8 cellular contexts compared by ENCODE assay signal in the genomic region with DNA sequence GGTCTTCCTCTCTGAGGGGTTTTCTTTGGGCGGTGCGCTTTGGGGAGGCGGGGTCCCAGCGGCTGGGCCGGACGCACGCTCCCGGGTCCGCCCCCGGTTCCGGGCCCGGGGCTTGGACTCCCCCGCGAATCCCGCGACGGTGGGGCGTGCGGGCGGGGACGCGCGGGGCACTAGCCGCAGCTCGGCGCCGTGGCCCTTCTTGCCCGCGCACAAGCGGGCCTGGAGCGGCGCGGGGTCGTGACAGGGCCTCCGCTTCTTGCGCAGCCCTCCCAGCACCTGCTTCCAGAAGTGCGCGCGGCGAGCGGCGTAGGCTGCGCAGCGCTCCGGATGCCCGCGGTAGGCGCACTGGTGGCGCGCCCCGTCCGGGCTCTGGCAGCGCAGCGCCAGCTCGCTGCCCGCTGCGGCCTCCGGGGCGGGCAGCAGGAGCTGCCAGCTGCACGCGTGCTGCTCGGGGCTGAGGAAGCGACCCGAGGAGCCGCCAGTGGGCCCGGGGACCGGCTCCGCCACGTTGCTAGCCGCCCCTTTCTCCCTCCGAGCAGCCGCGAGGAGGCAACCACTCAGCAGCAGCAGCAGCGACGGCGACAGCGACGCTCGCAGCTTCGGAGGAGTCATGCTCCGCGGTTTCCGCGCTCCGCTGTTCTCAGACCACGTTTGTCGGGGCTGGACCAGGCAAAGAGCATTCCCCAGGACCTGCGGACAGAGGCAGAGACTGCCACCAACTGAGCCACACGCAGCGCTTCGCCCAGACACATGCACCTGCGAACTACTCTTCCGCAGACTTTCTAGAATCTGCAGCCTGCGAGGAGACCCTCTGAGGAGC. TPM values are rescaled to one million over a fixed set of nuclear protein-coding genes. Genes with fewer than 3 reads are reported as not detected.
DNase-seq lines count a peak whose midpoint lies in the region; ATAC-seq, FAIRE-seq and TF ChIP-seq lines count a peak whose summit lies in the region.

No MANE protein-coding gene starts in this region.

- POLR2A ChIA-PET in activated CD4-positive, alpha-beta T cell treated with anti-CD3 and anti-CD28 coated beads for 36 hours (lab: Charles Lee) = interaction anchor here (1.0 to 2.6 kb wide), 3 partner anchors 15 to 110 kb away, joined by 3 to 13 read pairs (median 3); a partner anchor contains a TSS
- POLR2A ChIA-PET in HepG2 (lab: Yijun Ruan, JAX) = interaction anchor here (1.0 to 2.2 kb wide), 5 partner anchors 9 to 111 kb away, joined by 3 to 13 read pairs (median 5); a partner anchor contains a TSS

- TF ChIP-seq POLR2A in GM18951 (IDR thresholded peaks at IDR 0.05; ENCODE audit: extremely low read depth, insufficient read depth, insufficient read length) = peak; percentile 68
- TF ChIP-seq POLR2A in HepG2 (IDR thresholded peaks at IDR 0.05; ENCODE audit: insufficient read depth in 1 of 2, low read depth in 2 of 2, low read length in 2 of 2) = peak; percentile 72 to 75

- peaks cover 2% of the 10 kb centered on the region for H3K79me2 ChIP-seq in HepG2 (ENCODE audit: insufficient read depth, low read length)

- peak; percentile 56 for FAIRE-seq in HepG2 (lab: Jason Lieb, UNC)

- peaks cover 4% of the 10 kb centered on the region for H3K36me3 Mint-ChIP-seq in activated CD4-positive, alpha-beta T cell treated with anti-CD3 and anti-CD28 coated beads for 36 hours (ENCODE audit: low read depth)

- TF ChIP-seq EP300 in HepG2 (IDR thresholded peaks at IDR 0.05; ENCODE audit: low read depth in 2 of 2, low read length in 2 of 2) = no peak
- TF ChIP-seq EP300 in HepG2 (CRISPR knock-in tag; IDR thresholded peaks at IDR 0.05; ENCODE audit: borderline replicate concordance) = 0 out of 2 replicates have a peak, but pooled peaks have one; percentile 37

- H3K9me3 ChIP-seq in HepG2 (ENCODE audit: low read length) = no peaks in the 10 kb centered on the region

- CTCF ChIA-PET in activated CD4-positive, alpha-beta T cell treated with anti-CD3 and anti-CD28 coated beads for 36 hours (lab: Charles Lee) = interaction anchor here (0.6 to 1.9 kb wide), 18 partner anchors 10 to 382 kb away, joined by 3 to 13 read pairs (median 4); a partner anchor contains a TSS
- CTCF ChIA-PET in HepG2 (lab: Yijun Ruan, JAX; ENCODE audit: low intra/inter-chr PET ratio, low total read pairs) = interaction anchor here (1.2 to 1.7 kb wide), 2 partner anchors 52 to 151 kb away, joined by 3 to 6 read pairs; no protein-coding TSS in a partner anchor

- ATAC-seq in HG03159 (IDR thresholded peaks at IDR 0.05; ENCODE audit: unreplicated experiment) (peak; percentile 90), HepG2 (peak; percentile 98)
- ATAC-seq in activated CD4-positive, alpha-beta T cell treated with anti-CD3 and anti-CD28 coated beads for 36 hours = peak; percentile 90

- TF ChIP-seq RAD21 in HepG2 (CRISPR knock-in tag; IDR thresholded peaks at IDR 0.05) = peak; percentile 57

- H3K36me3 ChIP-seq in HepG2 (replicated peaks in 1 of 2; ENCODE audit: control insufficient read depth in 1 of 2, insufficient read depth in 2 of 2, low read length in 2 of 2) = no peaks in the 10 kb centered on the region

- peaks cover 21% of the 10 kb centered on the region for H3K4me1 Mint-ChIP-seq in activated CD4-positive, alpha-beta T cell treated with anti-CD3 and anti-CD28 coated beads for 36 hours

- H3K4me3 Mint-ChIP-seq in activated CD4-positive, alpha-beta T cell treated with anti-CD3 and anti-CD28 coated beads for 36 hours = peak overlapping the region; percentile 87

- H3K27me3 Mint-ChIP-seq in activated CD4-positive, alpha-beta T cell treated with anti-CD3 and anti-CD28 coated beads for 36 hours = peaks cover 5% of the 10 kb centered on the region

- H3K4me2 ChIP-seq in HepG2 (ENCODE audit: low read depth, low read length) = peak overlapping the region; percentile 89

- intact Hi-C loops in activated CD4-positive, alpha-beta T cell treated with anti-CD3 and anti-CD28 coated beads for 36 hours (cut with DNase I, micrococcal nuclease) = loop anchor here (1.0 to 10.0 kb wide), 8 partner anchors 15 to 1034 kb away; a partner anchor contains a TSS
- intact Hi-C loops in HepG2 (cut with micrococcal nuclease; ENCODE audit: unreplicated experiment) = loop anchor here (1.0 to 2.0 kb wide), 2 partner anchors 16 to 52 kb away; no protein-coding TSS in a partner anchor

- peak overlapping the region; percentile 82 for H3K27ac Mint-ChIP-seq in activated CD4-positive, alpha-beta T cell treated with anti-CD3 and anti-CD28 coated beads for 36 hours

- H2AFZ ChIP-seq in HepG2 (ENCODE audit: low read length) = peak overlapping the region; percentile 79

- in situ Hi-C loops in GM18951 (cut with MboI; ENCODE audit: low sequenced_read_pairs, unreplicated experiment) = loop anchor here (25.0 kb wide), 2 partner anchors 521 to 996 kb away; a partner anchor contains a TSS
- in situ Hi-C loops in HepG2 (cut with HindIII; ENCODE audit: extremely low pct_ligation_motif_present, low pct_unique_long_range_greater_than_20kb) = loop anchor here (5.0 kb wide), 1 partner anchor 151 kb away; no protein-coding TSS in a partner anchor

- H3K4me3 ChIP-seq in coronary artery (peak overlapping the region; percentile 73), HepG2 (replicated peaks in 1 of 3; ENCODE audit: insufficient read depth in 1 of 3, low read depth in 2 of 3, low read length in 3 of 3) (peak overlapping the region; percentile 69 to 80 (median 78))

- H3K27ac ChIP-seq in coronary artery = peak overlapping the region; percentile 58 to 79
- peak overlapping the region; percentile 61 for H3K27ac ChIP-seq in HepG2 (ENCODE audit: extremely low read length, insufficient read depth, low read length)

- H3K4me1 ChIP-seq in HepG2 (ENCODE audit: insufficient read depth, low read length) = peaks cover 37% of the 10 kb centered on the region

- H3K9me3 Mint-ChIP-seq in activated CD4-positive, alpha-beta T cell treated with anti-CD3 and anti-CD28 coated beads for 36 hours (ENCODE audit: low read depth) = no peaks in the 10 kb centered on the region

- no TSS peak for BruUV-seq in HepG2 (replicated peaks; lab: Mats Ljungman, UMichigan)

- no peaks in the 10 kb centered on the region; a peak in 1 of 5 replicates for H3K27me3 ChIP-seq in HepG2 (ENCODE audit: control insufficient read depth in 1 of 2, insufficient read depth in 2 of 2, low read length in 2 of 2)

- H4K20me1 ChIP-seq in HepG2 (ENCODE audit: insufficient read depth, low read length) = no peaks in the 10 kb centered on the region

- peak overlapping the region; percentile 70 for H3K9ac ChIP-seq in HepG2 (ENCODE audit: insufficient read depth, low read depth, low read length)

- DNase-seq in Ammon's horn (ENCODE audit: low spot score) = peak; percentile 86
- DNase-seq in NCI-H345 (lab: John Stamatoyannopoulos, UW) = peak; percentile 77
- DNase-seq in activated CD4-positive, alpha-beta T cell treated with anti-CD3 and anti-CD28 coated beads for 36 hours = peak; percentile 87
- DNase-seq in coronary artery (ENCODE audit: low spot score) = peak; percentile 84
- peak; percentile 83 for DNase-seq in HepG2 (ENCODE audit: low spot score)
- peak; percentile 74 for DNase-seq in stimulated activated CD4-positive, alpha-beta T cell treated with anti-CD3 and anti-CD28 coated beads, Interleukin-4, amount 100 ng/mL, for 1 hour

- 0% methylated on average over 42 of the region's 94 CpGs for WGBS in HepG2 (ENCODE audit: low lambda C conversion rate)

- TF ChIP-seq CTCF in coronary artery (IDR thresholded peaks at IDR 0.05) = no peak
- peak; percentile 92 for TF ChIP-seq CTCF in HepG2 (CRISPR knock-in tag; IDR thresholded peaks at IDR 0.05)

RNA-seq across cellular contexts. Expression of a gene that starts 0.7 kb away (rescaled TPM):
- total RNA-seq in activated CD4-positive, alpha-beta T cell treated with anti-CD3 and anti-CD28 coated beads for 36 hours = 1 to 10 TPM; 1.5 TPM
- total RNA-seq in HepG2 (2016; rRNA removed; fragmentation: Illumina TruSeq; extraction: Trizol) = 1.1 and 2.0 TPM in 2 replicates
- total RNA-seq in HepG2 (2016; cell fraction: cytosol; rRNA removed; fragmentation: Illumina TruSeq; extraction: Trizol; ENCODE audit: low read depth) = 0.18 and 0.30 TPM in 2 replicates
- 1.0 and 1.9 TPM in 2 replicates for total RNA-seq in HepG2 (2016; cell fraction: insoluble cytoplasmic fraction; rRNA removed; fragmentation: Illumina TruSeq; extraction: Trizol)
- total RNA-seq in HepG2 (2016; cell fraction: membrane; rRNA removed; fragmentation: Illumina TruSeq; extraction: Trizol) = 0.80 and 0.90 TPM in 2 replicates
- total RNA-seq in HepG2 (2016; cell fraction: nucleus; rRNA removed; fragmentation: Illumina TruSeq; extraction: Trizol) = 1.7 and 1.9 TPM in 2 replicates
- polyA plus RNA-seq in HepG2 (2011; rRNA removed) = 0.50 and 0.52 TPM in 2 replicates
- polyA plus RNA-seq in HepG2 (2011; cell fraction: cytosol; rRNA removed) = 0.40 and 0.44 TPM in 2 replicates
- polyA plus RNA-seq in HepG2 (2011; cell fraction: nucleus; rRNA removed) = 0.58 and 0.78 TPM in 2 replicates
- 2.3 and 3.4 TPM in 2 replicates for polyA plus RNA-seq in HepG2 (2012)
- 0.40 and 0.57 TPM in 2 replicates for polyA plus RNA-seq in HepG2 (2016; cell fraction: cytosol; fragmentation: Illumina TruSeq; extraction: Trizol; ENCODE audit: low read depth)
- polyA plus RNA-seq in HepG2 (2016; cell fraction: insoluble cytoplasmic fraction; fragmentation: Illumina TruSeq; extraction: Trizol; ENCODE audit: low read depth) = 1.9 and 2.0 TPM in 2 replicates
- polyA plus RNA-seq in HepG2 (2016; cell fraction: membrane; fragmentation: Illumina TruSeq; extraction: Trizol; ENCODE audit: low read depth) = 1.1 and 1.7 TPM in 2 replicates
- 4.0 and 4.8 TPM in 2 replicates for polyA plus RNA-seq in HepG2 (2016; cell fraction: nucleus; fragmentation: Illumina TruSeq; extraction: Trizol; ENCODE audit: insufficient read depth, low read depth)
- 0.14 and 0.47 TPM in 2 replicates for polyA minus RNA-seq in HepG2 (2011; rRNA and poly(A)+ RNA removed; ENCODE audit: low replicate concordance)
- 0.49 TPM in 1 of 2 replicates, not detected in the other for polyA minus RNA-seq in HepG2 (2011; cell fraction: cytosol; rRNA and poly(A)+ RNA removed)
- 1.2 and 1.4 TPM in 2 replicates for polyA minus RNA-seq in HepG2 (2011; cell fraction: nucleus; rRNA and poly(A)+ RNA removed)

RNA-seq across cellular contexts. Expression of a gene that starts 15.0 kb away (rescaled TPM):
- 10 to 100 TPM; 59.0 to 59.4 TPM for total RNA-seq in activated CD4-positive, alpha-beta T cell treated with anti-CD3 and anti-CD28 coated beads for 36 hours
- total RNA-seq in HepG2 (2016; rRNA removed; fragmentation: Illumina TruSeq; extraction: Trizol) = 31.6 and 38.6 TPM in 2 replicates
- total RNA-seq in HepG2 (2016; cell fraction: cytosol; rRNA removed; fragmentation: Illumina TruSeq; extraction: Trizol; ENCODE audit: low read depth) = 8.0 and 9.2 TPM in 2 replicates
- 31.4 and 36.8 TPM in 2 replicates for total RNA-seq in HepG2 (2016; cell fraction: insoluble cytoplasmic fraction; rRNA removed; fragmentation: Illumina TruSeq; extraction: Trizol)
- 8.3 and 9.6 TPM in 2 replicates for total RNA-seq in HepG2 (2016; cell fraction: membrane; rRNA removed; fragmentation: Illumina TruSeq; extraction: Trizol)
- total RNA-seq in HepG2 (2016; cell fraction: nucleus; rRNA removed; fragmentation: Illumina TruSeq; extraction: Trizol) = 80.5 and 84.8 TPM in 2 replicates
- polyA plus RNA-seq in HepG2 (2011; rRNA removed) = 54.1 and 69.5 TPM in 2 replicates
- polyA plus RNA-seq in HepG2 (2011; cell fraction: cytosol; rRNA removed) = 5.2 and 8.6 TPM in 2 replicates
- polyA plus RNA-seq in HepG2 (2011; cell fraction: nucleus; rRNA removed) = 164 and 215 TPM in 2 replicates
- 40.0 and 44.5 TPM in 2 replicates for polyA plus RNA-seq in HepG2 (2012)
- 0.36 and 0.45 TPM in 2 replicates for polyA plus RNA-seq in HepG2 (2016; cell fraction: cytosol; fragmentation: Illumina TruSeq; extraction: Trizol; ENCODE audit: low read depth)
- 13.0 and 14.0 TPM in 2 replicates for polyA plus RNA-seq in HepG2 (2016; cell fraction: insoluble cytoplasmic fraction; fragmentation: Illumina TruSeq; extraction: Trizol; ENCODE audit: low read depth)
- polyA plus RNA-seq in HepG2 (2016; cell fraction: membrane; fragmentation: Illumina TruSeq; extraction: Trizol; ENCODE audit: low read depth) = 1.2 and 1.5 TPM in 2 replicates
- polyA plus RNA-seq in HepG2 (2016; cell fraction: nucleus; fragmentation: Illumina TruSeq; extraction: Trizol; ENCODE audit: insufficient read depth, low read depth) = 97.2 and 103 TPM in 2 replicates
- 26.6 and 41.6 TPM in 2 replicates for polyA minus RNA-seq in HepG2 (2011; rRNA and poly(A)+ RNA removed; ENCODE audit: low replicate concordance)
- polyA minus RNA-seq in HepG2 (2011; cell fraction: cytosol; rRNA and poly(A)+ RNA removed) = 18.0 and 18.8 TPM in 2 replicates
- polyA minus RNA-seq in HepG2 (2011; cell fraction: nucleus; rRNA and poly(A)+ RNA removed) = 224 and 265 TPM in 2 replicates

Comparison
In these comparisons a context has a peak if more than half of its experiments do, and no peak if none do; other contexts are left out.
1. Peak in every context shown above with its lines: DNase-seq, ATAC-seq, H3K4me3 ChIP-seq and H3K27ac ChIP-seq.